In genomic region chr3:85567074-85567676, GRCh38 we compare ENCODE assay signal across 9 cellular contexts.
A peak's percentile ranks its signal among the peaks of the same experiment; 100 is the strongest.
DNase-seq lines count a peak whose midpoint lies in the region; ATAC-seq and TF ChIP-seq lines count a peak whose summit lies in the region.
"Had no signal": no experiment of that assay in that cellular context is flagged by ENCODE, and none has a peak within 500 bp of the region (broad histone marks: within the 10 kb centered on the region; RNA-seq: fewer than 3 reads in every experiment).

No MANE protein-coding gene starts in this region.

- H3K4me1 Mint-ChIP-seq in activated CD4-positive, alpha-beta T cell treated with anti-CD3 and anti-CD28 coated beads, Interleukin-2, amount 10 ng/mL, durations not matched to agents 24 days and 14 days, result no peaks in the 10 kb centered on the region

- DNase-seq in DND-41, result peak; percentile 27
- DNase-seq in MM.1S, result peak; percentile 52
- DNase-seq in activated CD4-positive, alpha-beta T cell treated with anti-CD3 and anti-CD28 coated beads, Interleukin-2, amount 10 ng/mL, durations not matched to agents 24 days and 14 days, result peak; percentile 71
- peak; percentile 38 to 43 for DNase-seq in hippocampal formation (lab: John Stamatoyannopoulos, UW)
- peak; percentile 68 for DNase-seq in superior temporal gyrus (ENCODE audit: extremely low spot score)
- no peak for DNase-seq in cerebellum (ENCODE audit: low spot score)

- no peak overlapping the region for H3K27ac Mint-ChIP-seq in activated CD4-positive, alpha-beta T cell treated with anti-CD3 and anti-CD28 coated beads, Interleukin-2, amount 10 ng/mL, durations not matched to agents 24 days and 14 days
- H3K27ac Mint-ChIP-seq: T-helper 1 cell treated with Interleukin-12 subunit alpha and Interleukin-12 subunit beta and Interleukin-4 antibody, amounts not matched to agents 30 μg/mL and 1 μg/mL, for 36 hours had no signal

- H3K36me3 ChIP-seq in DND-41 (ENCODE audit: insufficient read depth, low read length) (no peaks in the 10 kb centered on the region), MM.1S (replicated peaks; ENCODE audit: insufficient read depth, low read length) (no peaks in the 10 kb centered on the region)

- no peaks in the 10 kb centered on the region for H4K20me1 ChIP-seq in DND-41 (ENCODE audit: insufficient read depth, low read length)
- H4K20me1 ChIP-seq in MM.1S (ENCODE audit: insufficient read depth, low read length), result no peaks in the 10 kb centered on the region

- intact Hi-C loops in activated CD4-positive, alpha-beta T cell treated with anti-CD3 and anti-CD28 coated beads, Interleukin-2, amount 10 ng/mL, durations not matched to agents 24 days and 14 days (cut with micrococcal nuclease), result no loop called here

- peak; percentile 70 for TF ChIP-seq CTCF in DND-41 (IDR thresholded peaks at IDR 0.05; ENCODE audit: borderline replicate concordance, extremely low read depth, low read length, poor library complexity, severe bottlenecking)
- peak; percentile 76 for TF ChIP-seq CTCF in MM.1S (IDR thresholded peaks at IDR 0.05; ENCODE audit: low read length)

- peak; percentile 45; the same call in 1 of the 3 replicates for ATAC-seq in DND-41 (ENCODE audit: insufficient read depth, low read depth)
- ATAC-seq in GM19351 (IDR thresholded peaks at IDR 0.05; ENCODE audit: unreplicated experiment), result peak; percentile 86
- ATAC-seq in HG03095 (IDR thresholded peaks at IDR 0.05; ENCODE audit: unreplicated experiment), result no peak

- H3K9me3 ChIP-seq in DND-41 (ENCODE audit: insufficient read depth, low read length, severe bottlenecking), result no peaks in the 10 kb centered on the region
- no peaks in the 10 kb centered on the region for H3K9me3 ChIP-seq in MM.1S (replicated peaks; ENCODE audit: insufficient read depth, low read length)

- H3K4me1 ChIP-seq in DND-41 (ENCODE audit: insufficient read depth, low read length) (no peaks in the 10 kb centered on the region), MM.1S (ENCODE audit: low read length) (no peaks in the 10 kb centered on the region)

- H3K79me2 ChIP-seq in DND-41 (ENCODE audit: insufficient read depth, low read length), result no peaks in the 10 kb centered on the region
- H3K79me2 ChIP-seq in MM.1S (ENCODE audit: low read length), result no peaks in the 10 kb centered on the region

- H3K36me3 Mint-ChIP-seq in activated CD4-positive, alpha-beta T cell treated with anti-CD3 and anti-CD28 coated beads, Interleukin-2, amount 10 ng/mL, durations not matched to agents 24 days and 14 days (ENCODE audit: low read depth), result no peaks in the 10 kb centered on the region

- H3K9ac ChIP-seq in DND-41 (ENCODE audit: low read depth, low read length) (no peak overlapping the region), MM.1S (ENCODE audit: low read length) (no peak overlapping the region)

- H3K4me2 ChIP-seq in DND-41 (ENCODE audit: insufficient read depth, low read length) (no peak overlapping the region), MM.1S (ENCODE audit: low read depth, low read length) (no peak overlapping the region)

- H3K27ac ChIP-seq in DND-41 (ENCODE audit: low read length), result no peak overlapping the region
- no peak overlapping the region for H3K27ac ChIP-seq in MM.1S (ENCODE audit: low read length)

- no peaks in the 10 kb centered on the region for H3F3A ChIP-seq in MM.1S (ENCODE audit: insufficient read depth, low read length)

- H3K9me3 Mint-ChIP-seq in activated CD4-positive, alpha-beta T cell treated with anti-CD3 and anti-CD28 coated beads, Interleukin-2, amount 10 ng/mL, durations not matched to agents 24 days and 14 days, result no peaks in the 10 kb centered on the region
- H3K9me3 Mint-ChIP-seq: T-helper 1 cell treated with Interleukin-12 subunit alpha and Interleukin-12 subunit beta and Interleukin-4 antibody, amounts not matched to agents 30 μg/mL and 1 μg/mL, for 36 hours had no signal

- no peak overlapping the region for H2AFZ ChIP-seq in DND-41 (ENCODE audit: low read depth, low read length)
- no peak overlapping the region for H2AFZ ChIP-seq in MM.1S (ENCODE audit: low read length)

- H3K27me3 Mint-ChIP-seq in activated CD4-positive, alpha-beta T cell treated with anti-CD3 and anti-CD28 coated beads, Interleukin-2, amount 10 ng/mL, durations not matched to agents 24 days and 14 days, result no peaks in the 10 kb centered on the region

- no peaks in the 10 kb centered on the region for H3K9me2 ChIP-seq in MM.1S (replicated peaks; ENCODE audit: insufficient read depth, low read length)

- H3K4me3 ChIP-seq in DND-41 (ENCODE audit: low read depth in 1 of 2, low read length in 2 of 2) (no peak overlapping the region), MM.1S (ENCODE audit: low read length) (no peak overlapping the region)

- no peak overlapping the region for H3K4me3 Mint-ChIP-seq in activated CD4-positive, alpha-beta T cell treated with anti-CD3 and anti-CD28 coated beads, Interleukin-2, amount 10 ng/mL, durations not matched to agents 24 days and 14 days
- H3K4me3 Mint-ChIP-seq: T-helper 1 cell treated with Interleukin-12 subunit alpha and Interleukin-12 subunit beta and Interleukin-4 antibody, amounts not matched to agents 30 μg/mL and 1 μg/mL, for 36 hours had no signal

- H3K27me3 ChIP-seq in DND-41 (ENCODE audit: insufficient read depth, low read length, poor library complexity) (no peaks in the 10 kb centered on the region), MM.1S (replicated peaks; ENCODE audit: insufficient read depth, low read length) (no peaks in the 10 kb centered on the region)
